ENCODE assay signal across 22 cellular contexts in genomic region chr5:80101993-80102392, GRCh38.
DNase-seq lines count a peak whose midpoint lies in the region; ATAC-seq and TF ChIP-seq lines count a peak whose summit lies in the region.
"Had no signal": no experiment of that assay in that cellular context is flagged by ENCODE, and none has a peak within 500 bp of the region (broad histone marks: within the 10 kb centered on the region; RNA-seq: fewer than 3 reads in every experiment).

No MANE protein-coding gene starts in this region.

- no peak overlapping the region for H3K4me3 Mint-ChIP-seq in activated T-helper 17 cell treated with anti-CD3 and anti-CD28 coated beads, Interleukin-2, amount 50 U/mL, for 72 hours
- no peak overlapping the region for H3K4me3 Mint-ChIP-seq in CD8-positive, alpha-beta T cell
- H3K4me3 Mint-ChIP-seq: CD4-positive, alpha-beta memory T cell; IgD-negative memory B cell had no signal

- POLR2A ChIA-PET in CD8-positive, alpha-beta T cell (lab: Charles Lee) = interaction anchor here (0.9 to 1.4 kb wide), 3 partner anchors 10 to 206 kb away, joined by 4 to 8 read pairs (median 4); no protein-coding TSS in a partner anchor

- H3K4me3 ChIP-seq in CD8-positive, alpha-beta T cell (ENCODE audit: low read depth, low read length) = no peak overlapping the region
- H3K4me3 ChIP-seq: HAP-1, SJCRH30 had no signal

- no peaks in the 10 kb centered on the region for H3K27me3 ChIP-seq in CD8-positive, alpha-beta T cell (ENCODE audit: insufficient read depth, low read length)
- H3K27me3 ChIP-seq: SJCRH30 had no signal

- CTCF ChIA-PET in CD8-positive, alpha-beta T cell (lab: Charles Lee) = interaction anchor here (0.8 to 2.1 kb wide), 5 partner anchors 10 to 205 kb away, joined by 3 to 8 read pairs (median 3); no protein-coding TSS in a partner anchor

- H3K9me3 Mint-ChIP-seq in activated T-helper 17 cell treated with anti-CD3 and anti-CD28 coated beads, Interleukin-2, amount 50 U/mL, for 72 hours = no peaks in the 10 kb centered on the region
- H3K9me3 Mint-ChIP-seq in CD8-positive, alpha-beta T cell = no peaks in the 10 kb centered on the region

- peak; percentile 89 for ATAC-seq in GM18502 (IDR thresholded peaks at IDR 0.05; ENCODE audit: poor library complexity, unreplicated experiment)
- peak; percentile 64 for ATAC-seq in GM19351 (IDR thresholded peaks at IDR 0.05; ENCODE audit: unreplicated experiment)
- peak; percentile 62 for ATAC-seq in HG02798 (IDR thresholded peaks at IDR 0.05; ENCODE audit: poor library complexity, unreplicated experiment)
- ATAC-seq in activated T-helper 17 cell treated with anti-CD3 and anti-CD28 coated beads, Interleukin-2, amount 50 U/mL, for 72 hours (replicated peaks) = peak; percentile 95
- no peak for ATAC-seq in CD8-positive, alpha-beta T cell

- DNase-seq in A172 (ENCODE audit: low spot score) (no peak), NCI-H1436 treated with DMSO at 0.1 percent for 48 hours (lab: John Stamatoyannopoulos, UW) (no peak), posterior cingulate gyrus (no peak)
- DNase-seq in CD8-positive, alpha-beta T cell = no peak
- DNase-seq: ACHN; CD4-positive, alpha-beta memory T cell; DND-41; GDM1; NCI-H1694; NCI-H345; NCI-H69; NK-92 treated with Interleukin-12 subunit alpha and Interleukin-12 subunit beta, amount 100 ng/mL, for 24 hours; OCI-M1; SJCRH30; SW 1271 had no signal

- H3K4me1 ChIP-seq in CD8-positive, alpha-beta T cell (ENCODE audit: insufficient read depth, low read length) = peaks cover 45% of the 10 kb centered on the region
- H3K4me1 ChIP-seq: HAP-1, SJCRH30 had no signal

- H3K4me1 Mint-ChIP-seq in activated T-helper 17 cell treated with anti-CD3 and anti-CD28 coated beads, Interleukin-2, amount 50 U/mL, for 72 hours = peaks cover 15% of the 10 kb centered on the region
- H3K4me1 Mint-ChIP-seq in CD8-positive, alpha-beta T cell (ENCODE audit: low read depth) = peaks cover 69% of the 10 kb centered on the region
- H3K4me1 Mint-ChIP-seq: IgD-negative memory B cell had no signal

- no peaks in the 10 kb centered on the region for H3K36me3 Mint-ChIP-seq in activated T-helper 17 cell treated with anti-CD3 and anti-CD28 coated beads, Interleukin-2, amount 50 U/mL, for 72 hours (ENCODE audit: low read depth)
- peaks cover 3% of the 10 kb centered on the region for H3K36me3 Mint-ChIP-seq in CD8-positive, alpha-beta T cell
- H3K36me3 Mint-ChIP-seq: IgD-negative memory B cell had no signal

- H3K27ac Mint-ChIP-seq in activated T-helper 17 cell treated with anti-CD3 and anti-CD28 coated beads, Interleukin-2, amount 50 U/mL, for 72 hours = peak overlapping the region; percentile 14
- H3K27ac Mint-ChIP-seq in CD8-positive, alpha-beta T cell = no peak overlapping the region
- H3K27ac Mint-ChIP-seq: IgD-negative memory B cell had no signal

- TF ChIP-seq CTCF in CD8-positive, alpha-beta T cell (IDR thresholded peaks at IDR 0.05) = no peak

- H3K27ac ChIP-seq in CD8-positive, alpha-beta T cell (ENCODE audit: low read depth, low read length) = no peak overlapping the region
- H3K27ac ChIP-seq: RWPE1, SJCRH30 had no signal

- intact Hi-C loops in posterior cingulate gyrus (cut with DNase I) = no loop called here
- intact Hi-C loops in CD8-positive, alpha-beta T cell (cut with DNase I, micrococcal nuclease) = no loop called here

- no peaks in the 10 kb centered on the region for H3K27me3 Mint-ChIP-seq in activated T-helper 17 cell treated with anti-CD3 and anti-CD28 coated beads, Interleukin-2, amount 50 U/mL, for 72 hours
- no peaks in the 10 kb centered on the region for H3K27me3 Mint-ChIP-seq in CD8-positive, alpha-beta T cell (ENCODE audit: low read depth)
- H3K27me3 Mint-ChIP-seq: CD4-positive, alpha-beta memory T cell; IgD-negative memory B cell had no signal

- no peaks in the 10 kb centered on the region for H3K36me3 ChIP-seq in CD8-positive, alpha-beta T cell (ENCODE audit: insufficient read depth, low read length)
- H3K36me3 ChIP-seq: HAP-1, SJCRH30 had no signal

- H3K9me3 ChIP-seq in CD8-positive, alpha-beta T cell (ENCODE audit: low read length) = no peaks in the 10 kb centered on the region
- H3K9me3 ChIP-seq: HAP-1, SJCRH30 had no signal
